24 cellular contexts compared by ENCODE assay signal in genomic region chr4:157590679-157591078, GRCh38.
"Had no signal": no experiment of that assay in that cellular context is flagged by ENCODE, and none has a peak within 500 bp of the region (broad histone marks: within the 10 kb centered on the region; RNA-seq: fewer than 3 reads in every experiment).

No MANE protein-coding gene starts in this region.

- H3K9me3 ChIP-seq: MG63 had no signal

- H3K4me3 ChIP-seq: MG63 had no signal

- H3K36me3 ChIP-seq: MG63 had no signal

- ATAC-seq: HepG2, Panc1, PC-3, SK-N-SH treated with all-trans-retinoic acid at 6 μM for 48 hours had no signal

- H3K27ac ChIP-seq: RWPE1 had no signal

- DNase-seq: IMR-90; Karpas-422; KG1; MG63; MV-4-11; NCI-H1105; NCI-H1417; NCI-H1436 treated with DMSO at 0.1 percent for 48 hours; NCI-H1694; NCI-H187 treated with DMSO at 0.1 percent for 48 hours; NCI-H2029 treated with DMSO at 0.1 percent for 48 hours; NCI-H2171 treated with DMSO at 0.1 percent for 48 hours; NCI-H345; NCI-H510A; NCI-H524 treated with DMSO at 0.1 percent for 48 hours; NCI-H69; NCI-H774; NK-92 treated with Interleukin-12 subunit alpha and Interleukin-12 subunit beta, amount 100 ng/mL, for 24 hours; PC-3; SHP77 had no signal

- FAIRE-seq: HepG2 had no signal
